8 cellular contexts compared by ENCODE assay signal in the genomic region with DNA sequence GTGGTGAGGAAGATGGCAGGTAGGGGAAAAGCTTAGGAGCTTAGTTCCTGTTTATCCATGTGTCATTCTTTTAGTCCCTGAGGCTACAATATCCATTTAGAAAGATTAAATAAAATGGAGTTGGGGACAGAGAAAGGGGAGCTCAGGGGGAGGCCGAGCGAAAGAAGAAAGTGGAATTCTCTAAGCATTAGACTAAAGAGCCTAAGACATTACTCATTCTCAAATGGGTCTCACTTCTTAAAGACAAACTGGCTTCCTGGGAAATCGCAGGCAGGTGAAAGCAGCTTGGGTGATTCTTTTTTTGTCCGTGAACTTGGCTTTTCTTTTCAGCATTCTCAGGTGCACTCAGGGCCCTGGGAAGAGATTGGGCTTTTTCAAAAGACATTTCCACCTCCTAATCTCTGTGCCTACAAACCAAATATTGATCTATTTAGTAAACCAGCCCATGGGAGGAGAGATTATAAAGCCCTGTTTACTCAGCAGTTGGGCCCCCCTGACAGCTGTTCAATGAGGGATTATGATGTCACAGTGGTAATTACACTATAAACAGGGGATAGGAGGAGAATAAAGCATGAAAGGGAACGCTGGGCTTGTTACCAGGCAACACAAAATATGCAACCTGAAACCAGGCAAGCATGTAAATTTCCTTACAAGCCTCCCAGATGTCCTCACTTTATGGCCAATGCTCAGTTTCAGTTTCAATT.
DNase-seq lines count a peak whose midpoint lies in the region; ATAC-seq and TF ChIP-seq lines count a peak whose summit lies in the region.

No MANE protein-coding gene starts in this region.

- no peaks in the 10 kb centered on the region for H3F3A ChIP-seq in PC-3 (ENCODE audit: low read length, unreplicated experiment)

- DNase-seq in COR-L47 (lab: John Stamatoyannopoulos, UW) (peak; percentile 97), PC-3 (peak; percentile 64), fibroblast of lung (ENCODE audit: low read depth in 2 of 2) (peak; percentile 75 to 95), pons (ENCODE audit: low spot score) (peak; percentile 20), NCI-H446 treated with DMSO at 0.1 percent for 48 hours (lab: John Stamatoyannopoulos, UW) (no peak)
- DNase-seq in activated CD4-positive, CD25-positive, alpha-beta regulatory T cell treated with anti-CD3 and anti-CD28 coated beads, Interleukin-2, amount 50 U/mL, for 72 hours, result no peak

- TF ChIP-seq CTCF in PC-3 (conservative IDR thresholded peaks at IDR 0.05; ENCODE audit: low read depth, low read length), result no peak
- TF ChIP-seq CTCF in fibroblast of lung (conservative IDR thresholded peaks at IDR 0.05 in 1 of 2, IDR thresholded peaks at IDR 0.05 in 1 of 2; ENCODE audit: low read depth in 1 of 2, low read length in 2 of 2), result no peak

- peaks cover 35% of the 10 kb centered on the region for H3K4me1 ChIP-seq in PC-3 (ENCODE audit: insufficient read depth, low read length)
- no peaks in the 10 kb centered on the region for H3K4me1 ChIP-seq in fibroblast of lung (ENCODE audit: control insufficient read depth, extremely low read depth, insufficient read depth, low read length)

- H4K20me1 ChIP-seq in PC-3 (ENCODE audit: low read length), result no peaks in the 10 kb centered on the region
- no peaks in the 10 kb centered on the region for H4K20me1 ChIP-seq in fibroblast of lung (ENCODE audit: control insufficient read depth, extremely low read depth, insufficient read depth, low read length)

- H3K79me2 ChIP-seq in PC-3 (ENCODE audit: low read length) (no peaks in the 10 kb centered on the region), fibroblast of lung (ENCODE audit: control insufficient read depth, insufficient read depth, low read length) (no peaks in the 10 kb centered on the region)

- POLR2A ChIA-PET in PC-3 (lab: Charles Lee; ENCODE audit: unreplicated experiment), result interaction anchor here (0.6 kb wide), 1 partner anchor 280 kb away, joined by 7 read pairs; no protein-coding TSS in a partner anchor

- peak overlapping the region; percentile 70 for H3K9ac ChIP-seq in PC-3 (ENCODE audit: low read length)
- no peak overlapping the region for H3K9ac ChIP-seq in fibroblast of lung (ENCODE audit: insufficient read depth, low read length)

- H3K4me2 ChIP-seq in PC-3 (ENCODE audit: low read length) (peak overlapping the region; percentile 81), fibroblast of lung (ENCODE audit: extremely low read depth, insufficient read depth, low read length) (peak overlapping the region; percentile 73)

- H3K27me3 ChIP-seq in PC-3 (ENCODE audit: low read length), result no peaks in the 10 kb centered on the region
- no peaks in the 10 kb centered on the region for H3K27me3 ChIP-seq in fibroblast of lung (ENCODE audit: control insufficient read depth, insufficient read depth, low read length)

- no peaks in the 10 kb centered on the region for H3K9me2 ChIP-seq in PC-3 (replicated peaks; ENCODE audit: low read length)

- H2AFZ ChIP-seq in PC-3 (ENCODE audit: low read length) (peak overlapping the region; percentile 65; the same call in 1 of the 2 replicates), fibroblast of lung (ENCODE audit: low read length) (no peak overlapping the region)

- ATAC-seq in HG03432 (IDR thresholded peaks at IDR 0.05; ENCODE audit: unreplicated experiment) (peak; percentile 33), PC-3 (peak; percentile 84), HG02870 (IDR thresholded peaks at IDR 0.05; ENCODE audit: unreplicated experiment) (no peak)

- intact Hi-C loops in PC-3 (cut with micrococcal nuclease), result loop anchor here (1.0 to 5.0 kb wide), 9 partner anchors 114 to 804 kb away; no protein-coding TSS in a partner anchor

- H3K9me3 ChIP-seq in PC-3 (ENCODE audit: low read length) (no peaks in the 10 kb centered on the region), fibroblast of lung (ENCODE audit: control insufficient read depth, insufficient read depth, low read depth, low read length) (no peaks in the 10 kb centered on the region)

- no TSS peak for BruUV-seq in PC-3 (replicated peaks; lab: Mats Ljungman, UMichigan)

- H3K36me3 ChIP-seq in PC-3 (ENCODE audit: low read depth, low read length), result no peaks in the 10 kb centered on the region
- no peaks in the 10 kb centered on the region for H3K36me3 ChIP-seq in fibroblast of lung (ENCODE audit: control insufficient read depth, insufficient read depth, low read length)

- H3K4me3 ChIP-seq in PC-3 (ENCODE audit: low read length), result peak overlapping the region; percentile 65
- H3K4me3 ChIP-seq in fibroblast of lung (replicated peaks in 1 of 4; ENCODE audit: control extremely low read depth in 1 of 4, insufficient read depth in 1 of 4, low read depth in 3 of 4, low read length in 4 of 4), result peak overlapping the region in 3 of 4 experiments; percentile 15 to 44 (median 18)

- H3K27ac ChIP-seq in PC-3 (ENCODE audit: low read length) (peak overlapping the region; percentile 81), fibroblast of lung (ENCODE audit: insufficient read depth, low read length) (peak overlapping the region; percentile 53)

- CTCF ChIA-PET in PC-3 (lab: Charles Lee), result interaction anchor here (0.7 to 1.1 kb wide), 2 partner anchors 50 to 172 kb away, joined by 4 to 5 read pairs; no protein-coding TSS in a partner anchor

Comparison
In these comparisons a context has a peak if more than half of its experiments do, and no peak if none do; other contexts are left out.
1. DNase-seq: peak in COR-L47 (single experiment), PC-3 (single experiment), fibroblast of lung (2 of 2) and pons (single experiment); none in NCI-H446 treated with DMSO at 0.1 percent for 48 hours (single experiment) and activated CD4-positive, CD25-positive, alpha-beta regulatory T cell treated with anti-CD3 and anti-CD28 coated beads, Interleukin-2, amount 50 U/mL, for 72 hours (single experiment).